Comparison of ENCODE assay signal across 17 cellular contexts in genomic region chr13:23428183-23428528, GRCh38. TPM values are rescaled to one million over a fixed set of nuclear protein-coding genes. Genes with fewer than 3 reads are reported as not detected.
DNase-seq lines count a peak whose midpoint lies in the region; ATAC-seq, FAIRE-seq and TF ChIP-seq lines count a peak whose summit lies in the region.
"Had no signal": no experiment of that assay in that cellular context is flagged by ENCODE, and none has a peak within 500 bp of the region (broad histone marks: within the 10 kb centered on the region; RNA-seq: fewer than 3 reads in every experiment).

No MANE protein-coding gene starts in this region.

- CTCF ChIA-PET in A549 (lab: Yijun Ruan, JAX): interaction anchor here (1.2 kb wide), 1 partner anchor 39 kb away, joined by 3 read pairs; no protein-coding TSS in a partner anchor
- CTCF ChIA-PET in WTC11 (lab: Charles Lee): no interaction called here
- CTCF ChIA-PET in CD8-positive, alpha-beta memory T cell (lab: Charles Lee): no interaction called here

- no peak for DNase-seq in A549 (ENCODE audit: low read depth in 1 of 2, low spot score in 1 of 2)
- no peak for DNase-seq in WTC11 (ENCODE audit: low spot score)
- peak; percentile 63 for DNase-seq in fibroblast of mammary gland (ENCODE audit: low read depth)
- DNase-seq in non-pigmented ciliary epithelial cell (ENCODE audit: low read depth): peak; percentile 38
- no peak for DNase-seq in activated CD4-positive, alpha-beta T cell treated with anti-CD3 and anti-CD28 coated beads, Interleukin-2, amount 10 ng/mL, durations not matched to agents 24 days and 14 days
- DNase-seq in CD8-positive, alpha-beta memory T cell: no peak
- DNase-seq: activated CD4-positive, alpha-beta T cell treated with anti-CD3 and anti-CD28 coated beads for 36 hours; DND-41; foreskin melanocyte; lower lobe of right lung; NCI-H1105; upper lobe of left lung had no signal

- no peak overlapping the region for H3K4me3 Mint-ChIP-seq in WTC11
- H3K4me3 Mint-ChIP-seq in activated CD4-positive, alpha-beta T cell treated with anti-CD3 and anti-CD28 coated beads, Interleukin-2, amount 10 ng/mL, durations not matched to agents 24 days and 14 days: no peak overlapping the region
- no peak overlapping the region for H3K4me3 Mint-ChIP-seq in CD8-positive, alpha-beta memory T cell
- H3K4me3 Mint-ChIP-seq: activated CD4-positive, alpha-beta T cell treated with anti-CD3 and anti-CD28 coated beads for 36 hours had no signal

- H3K27ac Mint-ChIP-seq in WTC11: 0 out of 2 replicates have a peak overlapping the region, but pooled peaks have one; percentile 15
- no peak overlapping the region for H3K27ac Mint-ChIP-seq in activated CD4-positive, alpha-beta T cell treated with anti-CD3 and anti-CD28 coated beads, Interleukin-2, amount 10 ng/mL, durations not matched to agents 24 days and 14 days
- H3K27ac Mint-ChIP-seq in CD8-positive, alpha-beta memory T cell: no peak overlapping the region
- H3K27ac Mint-ChIP-seq: activated CD4-positive, alpha-beta T cell treated with anti-CD3 and anti-CD28 coated beads for 36 hours; activated T-helper 2 cell treated with anti-CD3 and anti-CD28 coated beads, Interferon-gamma antibody, Interleukin-2, Interleukin-4, amounts not matched to agents 10 μg/mL and 5 μg/mL and 100 μg/mL, durations not matched to agents 14 hours and 24 hours and 36 hours had no signal

- H3K4me3 ChIP-seq in A549 (no peak overlapping the region), fibroblast of mammary gland (ENCODE audit: control insufficient read depth, low read depth, low read length) (no peak overlapping the region)
- no peak overlapping the region for H3K4me3 ChIP-seq in CD8-positive, alpha-beta memory T cell (ENCODE audit: low read length)
- H3K4me3 ChIP-seq: lower lobe of right lung, upper lobe of left lung had no signal

- no peak for TF ChIP-seq RAD21 in A549 (conservative IDR thresholded peaks at IDR 0.05 in 1 of 2, IDR thresholded peaks at IDR 0.05 in 1 of 2)

- H3K36me3 ChIP-seq in CD8-positive, alpha-beta memory T cell (ENCODE audit: insufficient read depth, low read length): no peaks in the 10 kb centered on the region
- H3K36me3 ChIP-seq: lower lobe of right lung, upper lobe of left lung had no signal

- no peak for ATAC-seq in A549
- ATAC-seq in WTC11: no peak
- no peak for ATAC-seq in HG02588 (IDR thresholded peaks at IDR 0.05; ENCODE audit: unreplicated experiment)
- no peak for ATAC-seq in HG03342 (IDR thresholded peaks at IDR 0.05; ENCODE audit: unreplicated experiment)
- ATAC-seq: activated CD4-positive, alpha-beta T cell treated with anti-CD3 and anti-CD28 coated beads for 36 hours had no signal

- H3K27ac ChIP-seq in A549: peak overlapping the region; percentile 66 to 80
- no peak overlapping the region for H3K27ac ChIP-seq in CD8-positive, alpha-beta memory T cell (ENCODE audit: low read depth, low read length)
- H3K27ac ChIP-seq: lower lobe of right lung had no signal

- WGBS in A549 (ENCODE audit: missing lambda C conversion rate): 75% methylated on average over 6 of the region's 6 CpGs

- H3K9me3 Mint-ChIP-seq in WTC11: no peaks in the 10 kb centered on the region
- H3K9me3 Mint-ChIP-seq in activated CD4-positive, alpha-beta T cell treated with anti-CD3 and anti-CD28 coated beads, Interleukin-2, amount 10 ng/mL, durations not matched to agents 24 days and 14 days: no peaks in the 10 kb centered on the region
- H3K9me3 Mint-ChIP-seq in CD8-positive, alpha-beta memory T cell: no peaks in the 10 kb centered on the region
- H3K9me3 Mint-ChIP-seq: activated T-helper 2 cell treated with anti-CD3 and anti-CD28 coated beads, Interferon-gamma antibody, Interleukin-2, Interleukin-4, amounts not matched to agents 10 μg/mL and 5 μg/mL and 100 μg/mL, durations not matched to agents 14 hours and 24 hours and 36 hours had no signal

- H3K4me1 Mint-ChIP-seq in WTC11: peaks cover 34% of the 10 kb centered on the region
- peaks cover 5% of the 10 kb centered on the region for H3K4me1 Mint-ChIP-seq in activated CD4-positive, alpha-beta T cell treated with anti-CD3 and anti-CD28 coated beads, Interleukin-2, amount 10 ng/mL, durations not matched to agents 24 days and 14 days
- peaks cover 1 to 6% (median 3%) of the 10 kb centered on the region in 3 donors for H3K4me1 Mint-ChIP-seq in CD8-positive, alpha-beta memory T cell

- H3K36me3 Mint-ChIP-seq in WTC11: peaks cover 4% of the 10 kb centered on the region; the same call in 1 of the 2 replicates
- peaks cover 2% of the 10 kb centered on the region for H3K36me3 Mint-ChIP-seq in activated CD4-positive, alpha-beta T cell treated with anti-CD3 and anti-CD28 coated beads, Interleukin-2, amount 10 ng/mL, durations not matched to agents 24 days and 14 days (ENCODE audit: low read depth)
- no peaks in the 10 kb centered on the region for H3K36me3 Mint-ChIP-seq in CD8-positive, alpha-beta memory T cell

- peaks cover 27% of the 10 kb centered on the region for H3K4me1 ChIP-seq in A549
- H3K4me1 ChIP-seq in CD8-positive, alpha-beta memory T cell (ENCODE audit: insufficient read depth, low read length): no peaks in the 10 kb centered on the region

- peaks cover 10% of the 10 kb centered on the region for H3K27me3 Mint-ChIP-seq in WTC11 (ENCODE audit: low read depth)
- H3K27me3 Mint-ChIP-seq in activated CD4-positive, alpha-beta T cell treated with anti-CD3 and anti-CD28 coated beads, Interleukin-2, amount 10 ng/mL, durations not matched to agents 24 days and 14 days: peaks cover 24% of the 10 kb centered on the region
- peaks cover 8 to 43% of the 10 kb centered on the region in 2 donors for H3K27me3 Mint-ChIP-seq in CD8-positive, alpha-beta memory T cell

- peak overlapping the region; percentile 88 for H3K4me2 ChIP-seq in A549

- no peak for TF ChIP-seq POLR2A in A549 (IDR thresholded peaks at IDR 0.05; ENCODE audit: low read length)

- intact Hi-C loops in activated CD4-positive, alpha-beta T cell treated with anti-CD3 and anti-CD28 coated beads, Interleukin-2, amount 10 ng/mL, durations not matched to agents 24 days and 14 days (cut with micrococcal nuclease): no loop called here

- TF ChIP-seq CTCF in A549 (IDR thresholded peaks at IDR 0.05) (no peak), WTC11 (IDR thresholded peaks at IDR 0.05) (no peak), fibroblast of mammary gland (conservative IDR thresholded peaks at IDR 0.05; ENCODE audit: control insufficient read depth, insufficient read depth, low read depth, low read length) (no peak)

- TF ChIP-seq EP300 in A549 (IDR thresholded peaks at IDR 0.05): no peak

- FAIRE-seq in A549 (lab: Jason Lieb, UNC): no peak
- FAIRE-seq: H1, HTR-8/SVneo had no signal

- no peaks in the 10 kb centered on the region for H3K9me3 ChIP-seq in A549
- no peaks in the 10 kb centered on the region for H3K9me3 ChIP-seq in CD8-positive, alpha-beta memory T cell (ENCODE audit: low read length)
- H3K9me3 ChIP-seq: lower lobe of right lung, upper lobe of left lung had no signal

- POLR2A ChIA-PET in A549 (lab: Yijun Ruan, JAX) (no interaction called here), WTC11 (lab: Charles Lee) (no interaction called here)
- POLR2A ChIA-PET in CD8-positive, alpha-beta memory T cell (lab: Charles Lee): no interaction called here

- no peaks in the 10 kb centered on the region for H3K27me3 ChIP-seq in CD8-positive, alpha-beta memory T cell (ENCODE audit: insufficient read depth, low read length, poor library complexity, severe bottlenecking)
- H3K27me3 ChIP-seq: upper lobe of left lung had no signal

TF ChIP-seq in A549, 52 proteins besides CTCF, POLR2A, EP300 and RAD21:
- TF ChIP-seq KDM5A (IDR thresholded peaks at IDR 0.05): no peak
- TF ChIP-seq TFCP2L1 (CRISPR knock-in tag; IDR thresholded peaks at IDR 0.05): no peak
- no peak for TF ChIP-seq RCOR1 (IDR thresholded peaks at IDR 0.05; ENCODE audit: low read depth, low read length)
- no peak for TF ChIP-seq HOXA7 (CRISPR knock-in tag; IDR thresholded peaks at IDR 0.05)
- TF ChIP-seq GATA3 (IDR thresholded peaks at IDR 0.05; ENCODE audit: borderline replicate concordance): no peak
- TF ChIP-seq TP53 (CRISPR knock-in tag; IDR thresholded peaks at IDR 0.05): no peak
- TF ChIP-seq FOSB (CRISPR knock-in tag; IDR thresholded peaks at IDR 0.05): no peak
- no peak for TF ChIP-seq ZSCAN20 (CRISPR knock-in tag; IDR thresholded peaks at IDR 0.05)
- no peak for TF ChIP-seq EHMT2 (IDR thresholded peaks at IDR 0.05; ENCODE audit: low read depth)
- TF ChIP-seq HOXB13 (CRISPR knock-in tag; IDR thresholded peaks at IDR 0.05; ENCODE audit: low read depth): no peak

TF ChIP-seq in WTC11, 78 proteins besides CTCF, POLR2A, EP300 and RAD21 (continues in another document):
- TF ChIP-seq ZNF121 (CRISPR knock-in tag; IDR thresholded peaks at IDR 0.05) (no peak), ZNF416 (CRISPR knock-in tag; IDR thresholded peaks at IDR 0.05) (no peak), MYBL2 (CRISPR knock-in tag; IDR thresholded peaks at IDR 0.05) (no peak), ZNF263 (CRISPR knock-in tag; IDR thresholded peaks at IDR 0.05; ENCODE audit: low read depth) (no peak)
- TF ChIP-seq, protein P1, sequence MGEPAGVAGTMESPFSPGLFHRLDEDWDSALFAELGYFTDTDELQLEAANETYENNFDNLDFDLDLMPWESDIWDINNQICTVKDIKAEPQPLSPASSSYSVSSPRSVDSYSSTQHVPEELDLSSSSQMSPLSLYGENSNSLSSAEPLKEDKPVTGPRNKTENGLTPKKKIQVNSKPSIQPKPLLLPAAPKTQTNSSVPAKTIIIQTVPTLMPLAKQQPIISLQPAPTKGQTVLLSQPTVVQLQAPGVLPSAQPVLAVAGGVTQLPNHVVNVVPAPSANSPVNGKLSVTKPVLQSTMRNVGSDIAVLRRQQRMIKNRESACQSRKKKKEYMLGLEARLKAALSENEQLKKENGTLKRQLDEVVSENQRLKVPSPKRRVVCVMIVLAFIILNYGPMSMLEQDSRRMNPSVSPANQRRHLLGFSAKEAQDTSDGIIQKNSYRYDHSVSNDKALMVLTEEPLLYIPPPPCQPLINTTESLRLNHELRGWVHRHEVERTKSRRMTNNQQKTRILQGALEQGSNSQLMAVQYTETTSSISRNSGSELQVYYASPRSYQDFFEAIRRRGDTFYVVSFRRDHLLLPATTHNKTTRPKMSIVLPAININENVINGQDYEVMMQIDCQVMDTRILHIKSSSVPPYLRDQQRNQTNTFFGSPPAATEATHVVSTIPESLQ (CRISPR knock-in tag; IDR thresholded peaks at IDR 0.05): no peak

RNA-seq across cellular contexts. Expression of gene SACS, which starts 5.3 kb away (rescaled TPM):
- polyA plus RNA-seq in A549 (2011; rRNA removed) (22.0 and 23.8 TPM in 2 replicates), A549 (2017; fragmentation: RNase III; extraction: RNeasy Plus Mini Kit Qiagen cat#74134 plus additional on column Dnase treatment) (6.6 to 7.5 TPM (median 6.9 TPM) in 3 replicates)
- polyA plus RNA-seq in A549 (2012; cell fraction: cytosol; rRNA removed): 7.3 and 7.8 TPM in 2 replicates
- polyA plus RNA-seq in A549 (2012; cell fraction: nucleus; rRNA removed): 8.4 and 11.1 TPM in 2 replicates
- 98.6 and 120 TPM in 2 replicates for polyA minus RNA-seq in A549 (2011; rRNA and poly(A)+ RNA removed)
- 30.5 to 35.2 TPM (median 30.8 TPM) in 3 replicates for total RNA-seq in WTC11 (2021)
- 33.3 and 36.0 TPM in 2 replicates for total RNA-seq in activated CD4-positive, alpha-beta T cell treated with anti-CD3 and anti-CD28 coated beads, Interleukin-2, amount 10 ng/mL, durations not matched to agents 24 days and 14 days
- 10 to 100 TPM; 48.1 to 50.6 TPM for total RNA-seq in CD8-positive, alpha-beta memory T cell
- 7.8 TPM for polyA plus RNA-seq in CD8-positive, alpha-beta memory T cell

Comparison
In these comparisons a context has a peak if more than half of its experiments do, and no peak if none do; other contexts are left out.
1. DNase-seq: peak in fibroblast of mammary gland (single experiment) and non-pigmented ciliary epithelial cell (single experiment); none in A549 (0 of 2), WTC11 (single experiment), activated CD4-positive, alpha-beta T cell treated with anti-CD3 and anti-CD28 coated beads, Interleukin-2, amount 10 ng/mL, durations not matched to agents 24 days and 14 days (single experiment) and CD8-positive, alpha-beta memory T cell (0 of 5).